ENCODE assay signal across 11 cellular contexts in genomic region chr1:204623365-204623893, GRCh38.
DNase-seq lines count a peak whose midpoint lies in the region; ATAC-seq and TF ChIP-seq lines count a peak whose summit lies in the region.
"Had no signal": no experiment of that assay in that cellular context is flagged by ENCODE, and none has a peak within 500 bp of the region (broad histone marks: within the 10 kb centered on the region; RNA-seq: fewer than 3 reads in every experiment).

No MANE protein-coding gene starts in this region.

- H3K27me3 Mint-ChIP-seq in endodermal cell (ENCODE audit: insufficient read depth): no peaks in the 10 kb centered on the region

- no peak overlapping the region for H4K8ac ChIP-seq in neuronal stem cell (ENCODE audit: low read depth, low read length)

- H2AK5ac ChIP-seq in neuronal stem cell (ENCODE audit: low read depth, low read length): no peak overlapping the region

- H3K18ac ChIP-seq in neuronal stem cell (ENCODE audit: low read length): peak overlapping the region; percentile 23

- no peak overlapping the region for H2BK120ac ChIP-seq in neuronal stem cell (ENCODE audit: low read depth, low read length)

- WGBS in endodermal cell (ENCODE audit: insufficient coverage in 1 of 2, insufficient read length in 1 of 2), 2 experiments: 76 to 83% methylated on average over 4 to 8 of the region's 8 CpGs
- no CpG with 5 or more reads among the region's 8 CpGs for WGBS in neuronal stem cell (ENCODE audit: extremely low coverage in 2 of 2, insufficient read length in 2 of 2, insufficient replicate concordance in 1 of 2), 2 donors

- H2BK15ac ChIP-seq in neuronal stem cell (ENCODE audit: low read length): no peak overlapping the region

- H3K27me3 ChIP-seq in endodermal cell (ENCODE audit: control insufficient read depth, insufficient read depth, low read length, poor library complexity, severe bottlenecking): no peaks in the 10 kb centered on the region
- no peaks in the 10 kb centered on the region for H3K27me3 ChIP-seq in neuronal stem cell (ENCODE audit: control insufficient read depth in 3 of 3, insufficient read depth in 3 of 3, low read depth in 1 of 3, low read length in 3 of 3)

- H2AFZ ChIP-seq in neuronal stem cell (ENCODE audit: low read length): peak overlapping the region; percentile 15

- H3K4me2 ChIP-seq in neuronal stem cell (ENCODE audit: insufficient read depth, low read length, poor library complexity, severe bottlenecking): no peak overlapping the region

- H3K4ac ChIP-seq in neuronal stem cell (ENCODE audit: low read length): no peak overlapping the region

- H3K4me1 Mint-ChIP-seq in endodermal cell: peaks cover 9% of the 10 kb centered on the region

- no peaks in the 10 kb centered on the region for H3K79me1 ChIP-seq in neuronal stem cell (ENCODE audit: low read depth, low read length)

- H3K9me3 ChIP-seq in endodermal cell (ENCODE audit: control insufficient read depth, low read length) (no peaks in the 10 kb centered on the region), neuronal stem cell (replicated peaks in 1 of 2; ENCODE audit: control insufficient read depth in 2 of 2, insufficient read depth in 1 of 2, low read depth in 1 of 2, low read length in 2 of 2) (no peaks in the 10 kb centered on the region)

- no peak overlapping the region for H2BK12ac ChIP-seq in neuronal stem cell (ENCODE audit: low read length)

- no peak overlapping the region for H2BK5ac ChIP-seq in neuronal stem cell (ENCODE audit: low read length)

- no peak overlapping the region for H4K91ac ChIP-seq in neuronal stem cell (ENCODE audit: low read depth, low read length, poor library complexity)

- no peak overlapping the region for H3K23ac ChIP-seq in neuronal stem cell (ENCODE audit: low read depth, low read length, poor library complexity)

- H3K9me3 Mint-ChIP-seq in endodermal cell: no peaks in the 10 kb centered on the region
- H3K9me3 Mint-ChIP-seq: activated T-cell treated with anti-CD3 and anti-CD28 coated beads, Interleukin-2, amount 50 U/mL, for 72 hours; IgD-negative memory B cell had no signal

- TF ChIP-seq CTCF in endodermal cell (conservative IDR thresholded peaks at IDR 0.05): no peak

- H3K4me1 ChIP-seq in endodermal cell (ENCODE audit: control insufficient read depth, insufficient read depth, low read length): peaks cover 16% of the 10 kb centered on the region
- peaks cover 23 to 24% of the 10 kb centered on the region in 2 donors for H3K4me1 ChIP-seq in neuronal stem cell (ENCODE audit: control insufficient read depth in 2 of 2, insufficient read depth in 1 of 2, low read depth in 1 of 2, low read length in 2 of 2)

- no peaks in the 10 kb centered on the region for H3K36me3 Mint-ChIP-seq in endodermal cell (ENCODE audit: low read depth)
- H3K36me3 Mint-ChIP-seq: IgD-negative memory B cell had no signal

- peak; percentile 66 for DNase-seq in ELR (ENCODE audit: low read depth)
- peak; percentile 58 for DNase-seq in NCI-H226
- peak; percentile 62 for DNase-seq in endodermal cell
- DNase-seq in neuronal stem cell (ENCODE audit: low spot score): peak; percentile 26
- DNase-seq in NCI-H510A treated with DMSO at 0.1 percent for 48 hours (lab: John Stamatoyannopoulos, UW): no peak
- no peak for DNase-seq in cortex of kidney (lab: John Stamatoyannopoulos, UW)

- H3K27ac Mint-ChIP-seq in endodermal cell: no peak overlapping the region
- H3K27ac Mint-ChIP-seq: activated T-cell treated with anti-CD3 and anti-CD28 coated beads, Interleukin-2, amount 50 U/mL, for 72 hours; IgD-negative memory B cell had no signal

- no peak for ATAC-seq in GM18867 (IDR thresholded peaks at IDR 0.05; ENCODE audit: unreplicated experiment)
- ATAC-seq in HG02642 (IDR thresholded peaks at IDR 0.05; ENCODE audit: poor library complexity, unreplicated experiment): no peak
- ATAC-seq: Right ventricle myocardium inferior had no signal

- H3K27ac ChIP-seq in endodermal cell (ENCODE audit: low read depth, low read length): no peak overlapping the region
- no peak overlapping the region for H3K27ac ChIP-seq in neuronal stem cell (replicated peaks; ENCODE audit: low read length)

- H3K4me3 Mint-ChIP-seq in endodermal cell: no peak overlapping the region
- H3K4me3 Mint-ChIP-seq: activated T-cell treated with anti-CD3 and anti-CD28 coated beads, Interleukin-2, amount 50 U/mL, for 72 hours had no signal

- H3K4me3 ChIP-seq in endodermal cell (ENCODE audit: low read length) (no peak overlapping the region), neuronal stem cell (ENCODE audit: low read length in 2 of 2) (no peak overlapping the region)

- no peaks in the 10 kb centered on the region for H3K36me3 ChIP-seq in endodermal cell (ENCODE audit: control insufficient read depth, insufficient read depth, low read length)
- H3K36me3 ChIP-seq in neuronal stem cell (replicated peaks in 1 of 2; ENCODE audit: control insufficient read depth in 2 of 2, insufficient read depth in 2 of 2, low read length in 2 of 2): no peaks in the 10 kb centered on the region

- no peak overlapping the region for H3K14ac ChIP-seq in neuronal stem cell (ENCODE audit: low read length)

- H3K9ac ChIP-seq in endodermal cell (ENCODE audit: extremely low read depth, low read length, poor library complexity, severe bottlenecking) (no peak overlapping the region), neuronal stem cell (ENCODE audit: low read depth, low read length, poor library complexity) (no peak overlapping the region)

Comparison
In these comparisons a context has a peak if more than half of its experiments do, and no peak if none do; other contexts are left out.
1. DNase-seq: peak in ELR (single experiment), NCI-H226 (single experiment), endodermal cell (single experiment) and neuronal stem cell (single experiment); none in NCI-H510A treated with DMSO at 0.1 percent for 48 hours (single experiment) and cortex of kidney (single experiment).